Comparison of ENCODE assay signal across 8 cellular contexts in the genomic region with DNA sequence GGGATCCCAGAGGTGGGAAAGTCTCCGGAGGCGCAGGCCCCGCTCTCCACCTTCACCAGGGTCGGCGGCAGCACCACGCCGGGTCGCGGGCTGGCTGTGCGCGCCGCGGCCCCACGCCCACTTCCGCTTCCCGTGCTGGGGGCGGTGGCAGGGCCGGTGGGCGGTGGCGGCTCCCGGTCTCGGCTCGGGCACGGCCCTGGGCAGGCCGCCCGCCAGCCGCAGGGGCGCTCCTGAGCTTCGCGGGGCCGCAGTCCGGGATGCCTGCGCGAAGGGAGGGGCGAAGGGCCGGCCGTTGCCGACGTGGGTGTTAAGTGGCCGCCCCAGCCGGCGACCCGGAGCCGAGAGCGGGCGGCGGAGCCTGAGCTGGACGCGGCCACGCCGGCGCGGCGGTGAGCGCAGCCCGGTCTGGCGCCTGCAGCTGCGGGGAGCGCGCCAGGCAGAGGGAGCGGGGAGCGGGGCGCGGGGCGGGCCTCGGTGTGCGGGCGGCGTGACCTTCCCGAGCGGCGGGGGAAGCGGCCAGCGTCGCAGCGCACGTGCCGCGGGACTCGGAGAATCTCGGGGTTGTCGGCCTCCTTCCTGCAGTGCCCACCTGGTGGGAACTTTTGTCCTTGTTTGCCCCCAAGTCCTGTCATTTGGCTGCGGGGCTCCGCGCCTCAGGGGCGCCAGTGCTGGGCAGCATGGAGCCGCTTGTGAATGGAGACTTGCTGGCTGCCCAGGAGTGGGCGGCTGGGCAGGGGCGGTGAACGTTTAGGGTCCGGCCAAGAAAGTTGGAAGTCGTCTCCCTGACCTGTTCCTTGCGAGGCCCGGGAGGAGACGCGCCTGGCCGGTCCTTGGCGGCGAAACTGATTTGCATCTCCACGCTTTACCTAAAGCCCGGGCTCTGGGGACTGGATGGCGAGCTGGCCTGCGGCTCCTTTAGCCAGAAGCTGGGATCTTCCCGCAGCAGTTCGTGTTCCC. TPM values are rescaled to one million over a fixed set of nuclear protein-coding genes. Genes with fewer than 3 reads are reported as not detected.
DNase-seq lines count a peak whose midpoint lies in the region; ATAC-seq and TF ChIP-seq lines count a peak whose summit lies in the region.

TSS of gene SLC25A15 (plus strand) at position 337 of the 957 bp plus-strand sequence. CDS start 3,616 bp downstream, outside the sequence.

- H3K9ac ChIP-seq in duodenal mucosa (ENCODE audit: low read depth in 1 of 2, low read length in 2 of 2): peak within 1 kb of the TSS; percentile 79 to 87

- peaks cover 0 to 11% of the 10 kb centered on the region in 2 donors for H3K36me3 ChIP-seq in duodenal mucosa (ENCODE audit: control insufficient read depth in 1 of 2, insufficient read depth in 2 of 2, low read length in 2 of 2)

- peaks cover 8 to 16% of the 10 kb centered on the region in 2 donors for H3K4me1 ChIP-seq in duodenal mucosa (ENCODE audit: control insufficient read depth in 1 of 2, insufficient read depth in 2 of 2, low read length in 2 of 2)

- peak; percentile 93 for DNase-seq in AG20443 (ENCODE audit: low spot score)
- peak; percentile 73 for DNase-seq in NCI-H460 (ENCODE audit: extremely low read depth, low read depth)
- peak; percentile 52 to 58 for DNase-seq in activated CD4-positive, alpha-beta T cell treated with anti-CD3 and anti-CD28 coated beads, Interleukin-2, amount 50 U/mL, for 4 hours
- DNase-seq in lower leg skin (ENCODE audit: low spot score in 2 of 2): peak in 1 of 2 donors; percentile 92
- DNase-seq in stimulated activated CD4-positive, alpha-beta T cell treated with anti-CD3 and anti-CD28 coated beads, Interleukin-4, amount 100 ng/mL, for 48 hours (ENCODE audit: low read depth in 2 of 2): peak; percentile 58 to 70

- H3K27me3 ChIP-seq in duodenal mucosa (ENCODE audit: control insufficient read depth in 1 of 2, insufficient read depth in 2 of 2, low read length in 2 of 2): no peaks in the 10 kb centered on the region

- intact Hi-C loops in lower leg skin (cut with DNase I; ENCODE audit: low total_unique reads): no loop called here

- 1 to 2% methylated on average over 53 to 66 of the region's 105 CpGs for WGBS in lower leg skin, 2 donors

- peak within 1 kb of the TSS; percentile 84 for H3K27ac ChIP-seq in duodenal mucosa (ENCODE audit: low read depth, low read length)

- H3K4me3 ChIP-seq in duodenal mucosa (ENCODE audit: low read depth in 1 of 2, low read length in 2 of 2) (peak within 1 kb of the TSS; percentile 81 to 82), lower leg skin (ENCODE audit: low read depth, poor library complexity, severe bottlenecking) (peak within 1 kb of the TSS; percentile 57)

- no peak for TF ChIP-seq POLR2A in lower leg skin (IDR thresholded peaks at IDR 0.05)

- peak; percentile 88 for ATAC-seq in GM18868 (IDR thresholded peaks at IDR 0.05; ENCODE audit: unreplicated experiment)
- ATAC-seq in HG03095 (IDR thresholded peaks at IDR 0.05; ENCODE audit: unreplicated experiment): peak; percentile 81

- no peaks in the 10 kb centered on the region for H3K9me3 ChIP-seq in duodenal mucosa (ENCODE audit: control insufficient read depth in 1 of 2, low read length in 2 of 2)

- no peak for TF ChIP-seq CTCF in lower leg skin (IDR thresholded peaks at IDR 0.05)

RNA-seq across cellular contexts. Expression of gene SLC25A15, which starts in this region (rescaled TPM):
- 53.3 and 53.6 TPM in 2 replicates for total RNA-seq in NCI-H460 (2014; rRNA removed; shearing (Covaris generic))
- polyA plus RNA-seq in NCI-H460 (2014; cell fraction: nucleus; rRNA removed): 37.8 and 51.6 TPM in 2 replicates
- total RNA-seq in lower leg skin: 1 to 10 TPM; 3.7 to 9.1 (median 6.8) TPM
